In genomic region chr14:59097681-59098080, GRCh38 we compare ENCODE assay signal across 17 cellular contexts.
"Had no signal": no experiment of that assay in that cellular context is flagged by ENCODE, and none has a peak within 500 bp of the region (broad histone marks: within the 10 kb centered on the region; RNA-seq: fewer than 3 reads in every experiment).

No MANE protein-coding gene starts in this region.

- ATAC-seq: activated CD8-positive, alpha-beta T cell treated with anti-CD3 and anti-CD28 coated beads for 36 hours; left lobe of liver; mucosa of descending colon; natural killer cell; right cardiac atrium; T-cell had no signal

- H3K4me3 ChIP-seq: mucosa of descending colon had no signal

- DNase-seq: activated CD8-positive, alpha-beta memory T cell treated with anti-CD3 and anti-CD28 coated beads, Interleukin-2, amount 50 U/mL, for 48 hours; activated CD8-positive, alpha-beta T cell treated with anti-CD3 and anti-CD28 coated beads for 36 hours; activated naive CD4-positive, alpha-beta T cell; central memory CD4-positive, alpha-beta T cell; cortex of kidney; effector CD8-positive, alpha-beta T cell; head of caudate nucleus; mucosa of descending colon; natural killer cell; right cardiac atrium; stimulated activated CD4-positive, alpha-beta T cell treated with anti-CD3 and anti-CD28 coated beads, Interleukin-12 subunit alpha, Interleukin-12 subunit beta, amount 100 ng/mL, for 4 hours; stimulated activated CD4-positive, alpha-beta T cell treated with anti-CD3 and anti-CD28 coated beads, Interleukin-2, amount 100 ng/mL, for 48 hours; stimulated activated naive CD4-positive, alpha-beta T cell treated with Interleukin-2 at 50 U/mL for 16 hours; T-cell had no signal

- H3K27ac ChIP-seq: foreskin keratinocyte, VCaP had no signal

- H3K4me1 ChIP-seq: foreskin keratinocyte had no signal

- H3K9me3 ChIP-seq: mucosa of descending colon had no signal
